Comparison of ENCODE assay signal across 12 cellular contexts in genomic region chr19:11574689-11575088, GRCh38. TPM values are rescaled to one million over a fixed set of nuclear protein-coding genes. Genes with fewer than 3 reads are reported as not detected.
"Had no signal": no experiment of that assay in that cellular context is flagged by ENCODE, and none has a peak within 500 bp of the region (broad histone marks: within the 10 kb centered on the region; RNA-seq: fewer than 3 reads in every experiment).

No MANE protein-coding gene starts in this region.

- H3K9me3 ChIP-seq: heart left ventricle, ovary, sigmoid colon, thyroid gland, uterus had no signal

- H3K4me3 ChIP-seq: cardiac muscle cell, heart left ventricle, ovary, sigmoid colon, thyroid gland, uterus had no signal

- H3K36me3 ChIP-seq: cardiac muscle cell, heart left ventricle, ovary, sigmoid colon, thyroid gland, uterus had no signal

- DNase-seq: activated CD4-positive, alpha-beta T cell treated with anti-CD3 and anti-CD28 coated beads for 1 hour; activated CD8-positive, alpha-beta memory T cell treated with anti-CD3 and anti-CD28 coated beads for 24 hours; foreskin keratinocyte; heart left ventricle; ovary; sigmoid colon; stimulated activated CD4-positive, alpha-beta T cell treated with anti-CD3 and anti-CD28 coated beads, Interleukin-12 subunit alpha, Interleukin-12 subunit beta, amount 100 ng/mL, for 4 hours; stimulated activated CD4-positive, alpha-beta T cell treated with anti-CD3 and anti-CD28 coated beads, Interleukin-2, amount 100 ng/mL, for 48 hours; thyroid gland; uterus had no signal

- H3K4me1 ChIP-seq: uterus had no signal

- H3K27ac ChIP-seq: cardiac muscle cell, foreskin keratinocyte, heart left ventricle, ovary, sigmoid colon, thyroid gland, uterus had no signal

- H3K9me3 Mint-ChIP-seq: neural crest cell had no signal

- H3K4me3 Mint-ChIP-seq: neural crest cell had no signal

- H3K4me1 Mint-ChIP-seq: neural crest cell had no signal

- ATAC-seq: foreskin keratinocyte, heart left ventricle had no signal

RNA-seq across cellular contexts. Expression of gene CNN1, which starts 36.0 kb away (rescaled TPM):
- total RNA-seq: foreskin keratinocyte had no signal
